In the genomic region with DNA sequence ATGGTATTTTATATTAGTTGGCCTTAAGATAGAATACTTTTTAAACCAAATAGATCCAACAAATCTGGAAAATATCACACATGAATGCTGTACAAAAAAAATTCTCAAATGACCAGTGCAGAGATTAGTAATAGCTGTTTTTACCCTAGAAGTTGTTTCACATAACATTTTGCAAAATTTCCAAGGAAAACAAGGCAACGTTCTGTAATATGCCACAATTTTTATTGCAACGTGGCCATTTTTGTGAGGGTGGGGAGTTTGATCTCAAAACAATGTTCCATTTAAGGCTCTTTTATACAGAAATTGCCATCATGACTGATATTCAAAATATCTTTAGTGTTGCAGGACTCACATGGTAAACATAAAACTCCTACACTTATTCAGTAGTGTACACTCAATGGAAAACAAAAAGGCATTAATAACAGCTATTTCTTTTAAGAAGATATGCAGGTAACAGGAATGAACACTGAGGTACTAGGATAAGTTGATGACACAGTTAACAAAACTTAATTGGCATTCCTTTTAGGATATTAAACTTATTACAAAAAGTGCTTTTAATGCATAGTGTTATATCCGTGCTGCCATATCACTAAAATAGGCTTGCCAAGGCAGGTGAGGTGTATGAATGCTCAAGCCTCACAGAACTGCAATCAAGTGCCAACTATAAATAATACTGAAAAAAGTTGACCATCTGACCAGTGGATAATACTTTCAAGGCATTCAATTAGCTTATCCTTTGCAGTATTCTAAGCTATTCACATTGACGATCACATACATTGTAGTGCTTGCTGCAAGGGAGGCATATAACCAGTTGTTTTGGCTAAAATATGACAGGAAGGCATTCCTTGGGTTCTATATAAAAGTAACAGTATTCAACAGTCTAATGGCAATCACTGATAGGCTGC, we compare ENCODE assay signal across 11 cellular contexts. TPM values are rescaled to one million over a fixed set of nuclear protein-coding genes. Genes with fewer than 3 reads are reported as not detected.
DNase-seq lines count a peak whose midpoint lies in the region; ATAC-seq, FAIRE-seq and TF ChIP-seq lines count a peak whose summit lies in the region.
"Had no signal": no experiment of that assay in that cellular context is flagged by ENCODE, and none has a peak within 500 bp of the region (broad histone marks: within the 10 kb centered on the region; RNA-seq: fewer than 3 reads in every experiment).

No MANE protein-coding gene starts in this region.

- no peak overlapping the region for H3K27ac Mint-ChIP-seq in MCF 10A (ENCODE audit: low read depth, unreplicated experiment)

- FAIRE-seq in K562 (lab: Jason Lieb, UNC) = peak; percentile 48
- FAIRE-seq: small intestine had no signal

- H3K9me3 ChIP-seq in breast epithelium = no peaks in the 10 kb centered on the region
- H3K9me3 ChIP-seq in K562 (replicated peaks; ENCODE audit: control insufficient read depth, insufficient read depth, low read depth, low read length) = no peaks in the 10 kb centered on the region
- no peaks in the 10 kb centered on the region for H3K9me3 ChIP-seq in muscle layer of colon (ENCODE audit: low read length)
- no peaks in the 10 kb centered on the region for H3K9me3 ChIP-seq in tibial artery

- H3K4me1 ChIP-seq in breast epithelium (peaks cover 0 to 8% of the 10 kb centered on the region in 2 donors), K562 (replicated peaks in 1 of 2; ENCODE audit: control insufficient read depth in 2 of 2, insufficient read depth in 2 of 2, low read length in 2 of 2) (peaks cover 5 to 19% of the 10 kb centered on the region in 2 experiments; a peak in 4 of 5 replicates), muscle layer of colon (ENCODE audit: insufficient read depth, low read length) (peaks cover 39% of the 10 kb centered on the region), tibial artery (peaks cover 0 to 64% (median 20%) of the 10 kb centered on the region in 4 donors)

- H3K4me1 Mint-ChIP-seq in MCF 10A (ENCODE audit: insufficient read depth, unreplicated experiment) = peaks cover 26% of the 10 kb centered on the region

- no peaks in the 10 kb centered on the region for H3K9me3 Mint-ChIP-seq in MCF 10A (ENCODE audit: unreplicated experiment)
- H3K9me3 Mint-ChIP-seq: T-cell had no signal

- no peaks in the 10 kb centered on the region for H3K27me3 ChIP-seq in breast epithelium
- H3K27me3 ChIP-seq in K562 (ENCODE audit: control insufficient read depth in 2 of 2, insufficient read depth in 2 of 2, low read length in 2 of 2) = no peaks in the 10 kb centered on the region
- H3K27me3 ChIP-seq in muscle layer of colon (ENCODE audit: control insufficient read depth in 1 of 2, insufficient read depth in 2 of 2, low read length in 2 of 2) = no peaks in the 10 kb centered on the region
- H3K27me3 ChIP-seq in tibial artery = no peaks in the 10 kb centered on the region

- H3K4me3 Mint-ChIP-seq in MCF 10A (ENCODE audit: unreplicated experiment) = no peak overlapping the region

- no peaks in the 10 kb centered on the region for H4K20me1 ChIP-seq in K562 (replicated peaks; ENCODE audit: control insufficient read depth, insufficient read depth, low read length)

- TF ChIP-seq RAD21 in K562 (CRISPR knock-in tag; conservative IDR thresholded peaks at IDR 0.05 in 1 of 2, IDR thresholded peaks at IDR 0.05 in 1 of 2) = no peak

- H3K36me3 ChIP-seq in breast epithelium (no peaks in the 10 kb centered on the region), K562 (ENCODE audit: control insufficient read depth, insufficient read depth, low read length) (peaks cover 15% of the 10 kb centered on the region), muscle layer of colon (ENCODE audit: insufficient read depth, low read length) (peaks cover 11% of the 10 kb centered on the region), tibial artery (peaks cover 0 to 8% (median 4%) of the 10 kb centered on the region in 3 donors)

- POLR2A ChIA-PET in MCF 10A (lab: Yijun Ruan, JAX) = interaction anchor here (0.7 to 7.8 kb wide), 8 partner anchors 11 to 727 kb away, joined by 3 to 92 read pairs (median 4); no protein-coding TSS in a partner anchor
- POLR2A ChIA-PET in K562 (lab: Yijun Ruan, JAX) = no interaction called here

- H3K79me2 ChIP-seq in K562 (ENCODE audit: control insufficient read depth, insufficient read depth, low read length) = peaks cover 21% of the 10 kb centered on the region

- intact Hi-C loops in breast epithelium (cut with DNase I; ENCODE audit: low total_unique reads) (no loop called here), MCF 10A (cut with micrococcal nuclease) (loop anchor here (5.0 kb wide), 2 partner anchors 35 to 155 kb away; no protein-coding TSS in a partner anchor), K562 (cut with micrococcal nuclease) (no loop called here), tibial artery (cut with DNase I; ENCODE audit: low total_unique reads) (loop anchor here (10.0 kb wide), 1 partner anchor 163 kb away; a partner anchor contains a TSS)

- no peaks in the 10 kb centered on the region for H3K27me3 Mint-ChIP-seq in MCF 10A (ENCODE audit: insufficient read depth, unreplicated experiment)
- H3K27me3 Mint-ChIP-seq: T-cell had no signal

- no peak for TF ChIP-seq CTCF in breast epithelium (IDR thresholded peaks at IDR 0.05)
- TF ChIP-seq CTCF in MCF 10A (IDR thresholded peaks at IDR 0.05; ENCODE audit: unreplicated experiment) = no peak
- no peak for TF ChIP-seq CTCF in K562 (IDR thresholded peaks at IDR 0.05 in 2 of 3, conservative IDR thresholded peaks at IDR 0.05 in 1 of 3; ENCODE audit: insufficient read depth in 2 of 3, low read depth in 1 of 3, low read length in 3 of 3)
- TF ChIP-seq CTCF in tibial artery (IDR thresholded peaks at IDR 0.05) = no peak

- TF ChIP-seq POLR2A in breast epithelium (IDR thresholded peaks at IDR 0.05) (no peak), K562 (conservative IDR thresholded peaks at IDR 0.05) (no peak)

- H3K9ac ChIP-seq in K562 (ENCODE audit: insufficient read depth in 1 of 2, low read depth in 2 of 2, low read length in 2 of 2) (no peak overlapping the region), muscle layer of colon (ENCODE audit: low read length) (no peak overlapping the region)

- TF ChIP-seq EP300 in K562 (IDR thresholded peaks at IDR 0.05; ENCODE audit: low read length) = no peak

- no peaks in the 10 kb centered on the region for H3K9me1 ChIP-seq in K562 (ENCODE audit: control insufficient read depth, insufficient read depth, low read length)

- H3K4me3 ChIP-seq in breast epithelium (peak overlapping the region in 1 of 3 donors; percentile 2), K562 (no peak overlapping the region), muscle layer of colon (ENCODE audit: low read depth in 1 of 2, low read length in 2 of 2) (peak overlapping the region in 1 of 2 donors; percentile 19), tibial artery (peak overlapping the region; percentile 11 to 69)

- 67% methylated on average over 4 of the region's 4 CpGs for WGBS in K562 (ENCODE audit: insufficient coverage, low coverage, missing lambda C conversion rate)

- DNase-seq in breast epithelium (ENCODE audit: low spot score in 2 of 2) (no peak), MCF 10A (ENCODE audit: unreplicated experiment) (no peak), K562 (ENCODE audit: extremely low read depth in 1 of 4, low spot score in 3 of 4) (no peak), tibial artery (no peak), mucosa of gallbladder (ENCODE audit: low spot score) (no peak)
- DNase-seq in activated CD4-positive, CD25-positive, alpha-beta regulatory T cell (lab: John Stamatoyannopoulos, UW) = no peak
- DNase-seq: small intestine; stimulated activated CD8-positive, alpha-beta memory T cell treated with anti-CD3 and anti-CD28 coated beads, Interleukin-4, amount 100 ng/mL, for 48 hours; T-cell had no signal

- H3K36me3 Mint-ChIP-seq in MCF 10A (ENCODE audit: insufficient read depth, unreplicated experiment) = peaks cover 39% of the 10 kb centered on the region
- H3K36me3 Mint-ChIP-seq: T-cell had no signal

- BruUV-seq in MCF 10A (replicated peaks; lab: Mats Ljungman, UMichigan) (no TSS peak), K562 (replicated peaks; lab: Mats Ljungman, UMichigan) (no TSS peak)

- no peak overlapping the region for H2AFZ ChIP-seq in K562 (ENCODE audit: low read depth, low read length)

- ATAC-seq in K562 = no peak
- ATAC-seq in GM21515 (IDR thresholded peaks at IDR 0.05; ENCODE audit: unreplicated experiment) = no peak
- ATAC-seq: T-cell had no signal

- CTCF ChIA-PET in MCF 10A (lab: Yijun Ruan, JAX) = interaction anchor here (0.6 to 3.0 kb wide), 4 partner anchors 11 to 101 kb away, joined by 4 to 18 read pairs (median 8); no protein-coding TSS in a partner anchor
- CTCF ChIA-PET in K562 (lab: Yijun Ruan, JAX; ENCODE audit: low intra/inter-chr PET ratio) = no interaction called here

- no peak overlapping the region for H3K4me2 ChIP-seq in K562 (ENCODE audit: insufficient read depth, low read length)

- in situ Hi-C loops in K562 (cut with MboI) = no loop called here

- peak overlapping the region; percentile 54 to 98 for H3K27ac ChIP-seq in breast epithelium
- no peak overlapping the region for H3K27ac ChIP-seq in K562 (ENCODE audit: extremely low read depth, low read depth, low read length)
- H3K27ac ChIP-seq in muscle layer of colon (ENCODE audit: low read depth, low read length) = peak overlapping the region; percentile 80
- H3K27ac ChIP-seq in tibial artery = peak overlapping the region; percentile 95

RNA-seq across cellular contexts. Expression of a gene that starts 2.3 kb away (rescaled TPM):
- total RNA-seq in breast epithelium = 10 to 100 TPM; 28.8 to 75.2 (median 34.4) TPM
- 39.7 and 53.7 TPM in 2 replicates for total RNA-seq in MCF 10A (2022)
- total RNA-seq in K562 (2011; cell fraction: chromatin; rRNA removed; ENCODE audit: low replicate concordance) = 4.9 and 13.4 TPM in 2 replicates
- 1.2 and 1.3 TPM in 2 replicates for total RNA-seq in K562 (2011; cell fraction: nucleolus; rRNA removed)
- total RNA-seq in K562 (2011; cell fraction: nucleoplasm; rRNA removed) = 6.7 and 17.6 TPM in 2 replicates
- 2.0 and 5.0 TPM in 2 replicates for total RNA-seq in K562 (2014; rRNA removed)
- 4.0 and 5.0 TPM in 2 replicates for total RNA-seq in K562 (2014; rRNA removed; fragmentation: Illumina TruSeq; extraction: Trizol)
- total RNA-seq in K562 (2015; rRNA removed; fragmentation: Illumina TruSeq; extraction: Trizol) = 4.2 and 4.6 TPM in 2 replicates
- 6.5 TPM in 2 replicates for total RNA-seq in K562 (2021)
- 4.4 and 5.1 TPM in 2 replicates for polyA plus RNA-seq in K562 (2011; rRNA removed)
- polyA plus RNA-seq in K562 (2011; cell fraction: cytosol; rRNA removed) = 1.3 and 2.9 TPM in 2 replicates
- polyA plus RNA-seq in K562 (2011; cell fraction: nucleus; rRNA removed) = 3.8 and 6.6 TPM in 2 replicates
- 5.9 and 7.4 TPM in 2 replicates for polyA plus RNA-seq in K562 (2012)
- 7.1 and 12.7 TPM in 2 replicates for polyA plus RNA-seq in K562 (2014; fragmentation: Illumina TruSeq; extraction: Trizol)
- 1 to 10 TPM; 5.8 to 5.9 TPM for polyA plus RNA-seq in K562 (2014; fragmentation: Nextera tagmentation; extraction: Ambion mirVana)
- polyA plus RNA-seq in K562 (2014; rRNA removed) = 3.2 and 8.1 TPM in 2 replicates
- polyA minus RNA-seq in K562 (2011; rRNA and poly(A)+ RNA removed) = 9.3 and 10.7 TPM in 2 replicates
- polyA minus RNA-seq in K562 (2011; cell fraction: cytosol; rRNA and poly(A)+ RNA removed) = 2.5 and 3.2 TPM in 2 replicates
- polyA minus RNA-seq in K562 (2011; cell fraction: nucleus; rRNA and poly(A)+ RNA removed) = 1.8 and 5.9 TPM in 2 replicates
- 64.3 TPM for total RNA-seq in mucosa of gallbladder

Comparison
In these comparisons a context has a peak if more than half of its experiments do, and no peak if none do; other contexts are left out.
1. intact Hi-C loops: an anchor here in MCF 10A (5.0 kb wide) and tibial artery (10.0 kb wide); none called in breast epithelium and K562.